2 cellular contexts compared by ENCODE assay signal in genomic region chr4:80096175-80096850, GRCh38.
TF ChIP-seq lines count a peak whose summit lies in the region.

No MANE protein-coding gene starts in this region.

TF ChIP-seq in GM23338, 12 proteins besides CTCF, POLR2A, EP300 and RAD21:
- TF ChIP-seq ZNF462 (CRISPR knock-in tag; IDR thresholded peaks at IDR 0.05): no peak
- TF ChIP-seq NANOG (IDR thresholded peaks at IDR 0.05; ENCODE audit: borderline replicate concordance): no peak
- no peak for TF ChIP-seq STAT1 (IDR thresholded peaks at IDR 0.05; ENCODE audit: unreplicated experiment)
- TF ChIP-seq ZNF114 (CRISPR knock-in tag; IDR thresholded peaks at IDR 0.05): no peak
- TF ChIP-seq EZH2phosphoT487 (IDR thresholded peaks at IDR 0.05; ENCODE audit: unreplicated experiment): no peak
- no peak for TF ChIP-seq REST (IDR thresholded peaks at IDR 0.05; ENCODE audit: unreplicated experiment)
- TF ChIP-seq POLR2AphosphoS5 (IDR thresholded peaks at IDR 0.05; ENCODE audit: low read depth): no peak
- TF ChIP-seq EZH2 (IDR thresholded peaks at IDR 0.05; ENCODE audit: low read depth, unreplicated experiment): no peak
- no peak for TF ChIP-seq ZNF331 (CRISPR knock-in tag; IDR thresholded peaks at IDR 0.05; ENCODE audit: low read depth)
- no peak for TF ChIP-seq CREB1 (CRISPR knock-in tag; IDR thresholded peaks at IDR 0.05; ENCODE audit: low read depth)
- TF ChIP-seq JUNB (IDR thresholded peaks at IDR 0.05; ENCODE audit: unreplicated experiment): no peak
- no peak for TF ChIP-seq ETS1 (IDR thresholded peaks at IDR 0.05)

TF ChIP-seq in K562, 482 proteins besides CTCF, POLR2A, EP300 and RAD21 (continued from another document):
- no peak for TF ChIP-seq SREBF1 (IDR thresholded peaks at IDR 0.05; ENCODE audit: borderline replicate concordance, low read depth, low read length)
- TF ChIP-seq ZC3H4 (CRISPR knock-in tag; IDR thresholded peaks at IDR 0.05; ENCODE audit: borderline replicate concordance): no peak
- TF ChIP-seq RNF219 (CRISPR knock-in tag; IDR thresholded peaks at IDR 0.05): no peak
- TF ChIP-seq ZNF217 (CRISPR knock-in tag; IDR thresholded peaks at IDR 0.05): no peak
- TF ChIP-seq ZNF436 (CRISPR knock-in tag; IDR thresholded peaks at IDR 0.05): no peak
- no peak for TF ChIP-seq FIP1L1 (IDR thresholded peaks at IDR 0.05; ENCODE audit: low read depth, low read length, poor library complexity, severe bottlenecking)
- no peak for TF ChIP-seq GABPA (tag; conservative IDR thresholded peaks at IDR 0.05; ENCODE audit: low read depth)
- TF ChIP-seq KDM5B (IDR thresholded peaks at IDR 0.05; ENCODE audit: insufficient replicate concordance, low read depth, low read length): no peak
- TF ChIP-seq MCM7 (IDR thresholded peaks at IDR 0.05): no peak
- no peak for TF ChIP-seq GTF3C2 (IDR thresholded peaks at IDR 0.05; ENCODE audit: borderline replicate concordance, extremely low read depth, insufficient read length)
- no peak for TF ChIP-seq ZNF133 (CRISPR knock-in tag; IDR thresholded peaks at IDR 0.05)
- no peak for TF ChIP-seq SMARCC2 (IDR thresholded peaks at IDR 0.05; ENCODE audit: low read depth)
- no peak for TF ChIP-seq HDAC6 (IDR thresholded peaks at IDR 0.05; ENCODE audit: low read depth, low read length)
- TF ChIP-seq TEAD1 (CRISPR knock-in tag; IDR thresholded peaks at IDR 0.05): no peak
- no peak for TF ChIP-seq RFX1 (IDR thresholded peaks at IDR 0.05)
- no peak for TF ChIP-seq SAFB2 (IDR thresholded peaks at IDR 0.05; ENCODE audit: borderline replicate concordance, low read depth, low read length, severe bottlenecking)
- TF ChIP-seq ARID3A (IDR thresholded peaks at IDR 0.05; ENCODE audit: borderline replicate concordance, low read depth, low read length): no peak
- TF ChIP-seq KDM2B (CRISPR knock-in tag; IDR thresholded peaks at IDR 0.05): no peak
- TF ChIP-seq RHOXF2B (CRISPR knock-in tag; conservative IDR thresholded peaks at IDR 0.05): no peak
- no peak for TF ChIP-seq FOXJ3 (CRISPR knock-in tag; IDR thresholded peaks at IDR 0.05)
- TF ChIP-seq ZNF511 (CRISPR knock-in tag; IDR thresholded peaks at IDR 0.05): no peak
- no peak for TF ChIP-seq POLR2G (IDR thresholded peaks at IDR 0.05; ENCODE audit: low read depth, low read length)
- no peak for TF ChIP-seq FOXK1 (CRISPR knock-in tag; IDR thresholded peaks at IDR 0.05; ENCODE audit: borderline replicate concordance)
- TF ChIP-seq NFIC (IDR thresholded peaks at IDR 0.05): peak; percentile 47
- no peak for TF ChIP-seq RFX7 (CRISPR knock-in tag; IDR thresholded peaks at IDR 0.05)
- TF ChIP-seq ZBTB2 (IDR thresholded peaks at IDR 0.05): no peak
- TF ChIP-seq ZNF316 (IDR thresholded peaks at IDR 0.05): peak; percentile 93
- no peak for TF ChIP-seq NCOA4 (IDR thresholded peaks at IDR 0.05; ENCODE audit: partially characterized antibody)
- TF ChIP-seq TBL1XR1 (IDR thresholded peaks at IDR 0.05; ENCODE audit: low read length in 2 of 2): no peak
- TF ChIP-seq E2F5 (CRISPR knock-in tag; IDR thresholded peaks at IDR 0.05): no peak
- no peak for TF ChIP-seq ZNF146 (CRISPR knock-in tag; IDR thresholded peaks at IDR 0.05; ENCODE audit: unreplicated experiment)
- no peak for TF ChIP-seq MXI1 (IDR thresholded peaks at IDR 0.05; ENCODE audit: low read depth, low read length)
- peak; percentile 64 for TF ChIP-seq MAFF (IDR thresholded peaks at IDR 0.05; ENCODE audit: low read length)
- TF ChIP-seq ZNF445 (CRISPR knock-in tag; IDR thresholded peaks at IDR 0.05; ENCODE audit: low read depth): no peak
- TF ChIP-seq MLX (CRISPR knock-in tag; conservative IDR thresholded peaks at IDR 0.05): no peak
- TF ChIP-seq MYNN (IDR thresholded peaks at IDR 0.05): no peak
- no peak for TF ChIP-seq MYNN (CRISPR knock-in tag; IDR thresholded peaks at IDR 0.05)
- TF ChIP-seq C11orf30 (IDR thresholded peaks at IDR 0.05; ENCODE audit: low read depth): peak; percentile 86
- no peak for TF ChIP-seq PKNOX1 (IDR thresholded peaks at IDR 0.05)
- TF ChIP-seq EZH2 (IDR thresholded peaks at IDR 0.05; ENCODE audit: borderline replicate concordance, low read depth, low read length): no peak
- TF ChIP-seq THAP7 (CRISPR knock-in tag; IDR thresholded peaks at IDR 0.05): no peak
- TF ChIP-seq BRD4 (IDR thresholded peaks at IDR 0.05): no peak
- TF ChIP-seq SMARCE1 (IDR thresholded peaks at IDR 0.05): no peak
- no peak for TF ChIP-seq GATAD2A (IDR thresholded peaks at IDR 0.05)
- TF ChIP-seq MAFK (IDR thresholded peaks at IDR 0.05; ENCODE audit: low read length): peak; percentile 53; the same call in 1 of the 2 replicates
- no peak for TF ChIP-seq FUS (optimal IDR thresholded peaks at IDR 0.05; ENCODE audit: low read depth, low read length)
- no peak for TF ChIP-seq SIN3B (IDR thresholded peaks at IDR 0.05; ENCODE audit: low read depth)
- no peak for TF ChIP-seq ELF2 (CRISPR knock-in tag; IDR thresholded peaks at IDR 0.05)
